In genomic region chr12:64877363-64878004, GRCh38 we compare ENCODE assay signal across 12 cellular contexts. TPM values are rescaled to one million over a fixed set of nuclear protein-coding genes. Genes with fewer than 3 reads are reported as not detected.
DNase-seq lines count a peak whose midpoint lies in the region; ATAC-seq and TF ChIP-seq lines count a peak whose summit lies in the region.
"Had no signal": no experiment of that assay in that cellular context is flagged by ENCODE, and none has a peak within 500 bp of the region (broad histone marks: within the 10 kb centered on the region; RNA-seq: fewer than 3 reads in every experiment).

No MANE protein-coding gene starts in this region.

- no peaks in the 10 kb centered on the region for H3K9me3 ChIP-seq in A673 (ENCODE audit: low read depth, low read length, poor library complexity, severe bottlenecking)

- H3K4me3 Mint-ChIP-seq in activated T-helper 17 cell treated with anti-CD3 and anti-CD28 coated beads, Interleukin-2, amount 50 U/mL, for 72 hours: no peak overlapping the region
- H3K4me3 Mint-ChIP-seq: activated CD4-positive, alpha-beta memory T cell treated with anti-CD3 and anti-CD28 coated beads, Interleukin-2, amount 10 ng/mL, durations not matched to agents 7 days and 5 days; brain had no signal

- in situ Hi-C loops in G401 (cut with HindIII; ENCODE audit: low sequenced_read_pairs): no loop called here

- H3K36me3 ChIP-seq in A673 (ENCODE audit: insufficient read depth, low read length, poor library complexity, severe bottlenecking): no peaks in the 10 kb centered on the region

- H3K27ac Mint-ChIP-seq in activated T-helper 17 cell treated with anti-CD3 and anti-CD28 coated beads, Interleukin-2, amount 50 U/mL, for 72 hours: peak overlapping the region; percentile 44
- H3K27ac Mint-ChIP-seq: activated CD4-positive, alpha-beta memory T cell treated with anti-CD3 and anti-CD28 coated beads, Interleukin-2, amount 10 ng/mL, durations not matched to agents 7 days and 5 days; brain had no signal

- H3K4me1 Mint-ChIP-seq in activated T-helper 17 cell treated with anti-CD3 and anti-CD28 coated beads, Interleukin-2, amount 50 U/mL, for 72 hours: peaks cover 11% of the 10 kb centered on the region
- H3K4me1 Mint-ChIP-seq: brain had no signal

- DNase-seq in SHP77 (lab: John Stamatoyannopoulos, UW): no peak
- DNase-seq in G401 (ENCODE audit: low spot score): no peak
- no peak for DNase-seq in hypothalamus (lab: John Stamatoyannopoulos, UW)
- DNase-seq in A673 (ENCODE audit: low spot score): no peak
- DNase-seq: activated CD4-positive, alpha-beta memory T cell treated with anti-CD3 and anti-CD28 coated beads, Interleukin-2, amount 10 ng/mL, durations not matched to agents 7 days and 5 days; Karpas-422; NCI-H226 had no signal

- H3K27ac ChIP-seq in A673 (ENCODE audit: low read depth, low read length, poor library complexity, severe bottlenecking): no peak overlapping the region

- H3K4me3 ChIP-seq in A673 (ENCODE audit: low read depth, low read length, poor library complexity, severe bottlenecking): no peak overlapping the region

- ATAC-seq in GM18511 (IDR thresholded peaks at IDR 0.05; ENCODE audit: unreplicated experiment): peak; percentile 91
- peak; percentile 79 for ATAC-seq in GM21360 (IDR thresholded peaks at IDR 0.05; ENCODE audit: unreplicated experiment)
- peak; percentile 79 for ATAC-seq in HG03039 (IDR thresholded peaks at IDR 0.05; ENCODE audit: unreplicated experiment)
- peak; percentile 75 for ATAC-seq in activated T-helper 17 cell treated with anti-CD3 and anti-CD28 coated beads, Interleukin-2, amount 50 U/mL, for 72 hours (replicated peaks)

- no peaks in the 10 kb centered on the region for H3K9me3 Mint-ChIP-seq in activated T-helper 17 cell treated with anti-CD3 and anti-CD28 coated beads, Interleukin-2, amount 50 U/mL, for 72 hours
- H3K9me3 Mint-ChIP-seq: activated CD4-positive, alpha-beta memory T cell treated with anti-CD3 and anti-CD28 coated beads, Interleukin-2, amount 10 ng/mL, durations not matched to agents 7 days and 5 days; brain had no signal

- CTCF ChIA-PET in A673 (lab: Charles Lee): no interaction called here

- TF ChIP-seq CTCF in A673 (conservative IDR thresholded peaks at IDR 0.05; ENCODE audit: low read depth, low read length): no peak

- intact Hi-C loops in A673 (cut with micrococcal nuclease; ENCODE audit: unreplicated experiment): no loop called here

- POLR2A ChIA-PET in A673 (lab: Charles Lee; ENCODE audit: low non-redundant PET): no interaction called here

- no peaks in the 10 kb centered on the region for H3K36me3 Mint-ChIP-seq in activated T-helper 17 cell treated with anti-CD3 and anti-CD28 coated beads, Interleukin-2, amount 50 U/mL, for 72 hours (ENCODE audit: low read depth)

- peaks cover 5% of the 10 kb centered on the region for H3K27me3 Mint-ChIP-seq in activated T-helper 17 cell treated with anti-CD3 and anti-CD28 coated beads, Interleukin-2, amount 50 U/mL, for 72 hours
- H3K27me3 Mint-ChIP-seq: brain had no signal

- peaks cover 10% of the 10 kb centered on the region for H3K27me3 ChIP-seq in A673 (replicated peaks; ENCODE audit: insufficient read depth, low read depth, low read length, poor library complexity)

- H3K4me1 ChIP-seq in A673 (ENCODE audit: insufficient read depth, low read length, poor library complexity, severe bottlenecking): no peaks in the 10 kb centered on the region

- BruUV-seq in A673 (replicated peaks; lab: Mats Ljungman, UMichigan): no TSS peak

RNA-seq across cellular contexts. Expression of gene TBC1D30, which starts 53.0 kb away (rescaled TPM):
- under 1 TPM; 0.34 to 0.58 TPM for total RNA-seq in activated T-helper 17 cell treated with anti-CD3 and anti-CD28 coated beads, Interleukin-2, amount 50 U/mL, for 72 hours
- 11.4 and 16.0 TPM in 2 replicates for total RNA-seq in G401 (2014; rRNA removed; shearing (Covaris generic))
- total RNA-seq in A673 (2021): 2.0 and 2.1 TPM in 2 replicates
